ENCODE assay signal across 9 cellular contexts in genomic region chr19:16435238-16435911, GRCh38. TPM values are rescaled to one million over a fixed set of nuclear protein-coding genes. Genes with fewer than 3 reads are reported as not detected.
A peak's percentile ranks its signal among the peaks of the same experiment; 100 is the strongest.
DNase-seq lines count a peak whose midpoint lies in the region; TF ChIP-seq lines count a peak whose summit lies in the region.
"Had no signal": no experiment of that assay in that cellular context is flagged by ENCODE, and none has a peak within 500 bp of the region (broad histone marks: within the 10 kb centered on the region; RNA-seq: fewer than 3 reads in every experiment).

No MANE protein-coding gene starts in this region.

- no peaks in the 10 kb centered on the region for H3K27me3 ChIP-seq in BJ (ENCODE audit: control insufficient read depth, insufficient read depth, low read length)
- H3K27me3 ChIP-seq in SK-N-SH (ENCODE audit: insufficient read depth), result no peaks in the 10 kb centered on the region
- H3K27me3 ChIP-seq in trophoblast cell (ENCODE audit: insufficient read depth, low read length), result no peaks in the 10 kb centered on the region

- H2BK120ac ChIP-seq in trophoblast cell (ENCODE audit: insufficient read depth, low read length, poor library complexity), result no peak overlapping the region

- peaks cover 8% of the 10 kb centered on the region for H3K36me3 ChIP-seq in BJ (ENCODE audit: control insufficient read depth, insufficient read depth, low read length)
- H3K36me3 ChIP-seq in SK-N-SH (replicated peaks in 1 of 2; ENCODE audit: control insufficient read depth in 1 of 2, insufficient read depth in 2 of 2, low read length in 1 of 2), result peaks cover 8 to 49% of the 10 kb centered on the region in 2 experiments
- H3K36me3 ChIP-seq in trophoblast cell (ENCODE audit: control insufficient read depth in 1 of 2, insufficient read depth in 2 of 2, low read length in 2 of 2), result peaks cover 11 to 27% of the 10 kb centered on the region in 2 experiments

- H2AFZ ChIP-seq in SK-N-SH (ENCODE audit: low read depth), result no peak overlapping the region
- H2AFZ ChIP-seq in trophoblast cell (ENCODE audit: insufficient read depth, low read length, poor library complexity), result no peak overlapping the region

- H2BK12ac ChIP-seq in trophoblast cell (ENCODE audit: low read length), result no peak overlapping the region

- CTCF ChIA-PET in BJ (lab: Yijun Ruan, JAX) (interaction anchor here (1.4 to 2.1 kb wide), 2 partner anchors 18 to 36 kb away, joined by 4 to 5 read pairs; no protein-coding TSS in a partner anchor), SK-N-SH (lab: Yijun Ruan, JAX) (interaction anchor here (2.0 kb wide), 1 partner anchor 10 kb away, joined by 6 read pairs; no protein-coding TSS in a partner anchor)

- 0 out of 4 replicates have a peak, but pooled peaks of 1 of the 2 experiments have one; percentile 24 for TF ChIP-seq EP300 in SK-N-SH (IDR thresholded peaks at IDR 0.05; ENCODE audit: borderline replicate concordance in 1 of 2, low read depth in 1 of 2, low read length in 1 of 2)

- H3K14ac ChIP-seq in trophoblast cell (ENCODE audit: low read length), result no peak overlapping the region

- no peak for TF ChIP-seq RAD21 in SK-N-SH (IDR thresholded peaks at IDR 0.05; ENCODE audit: low read length)

- TF ChIP-seq CTCF in BJ (IDR thresholded peaks at IDR 0.05; ENCODE audit: insufficient read depth, low read depth, low read length), result no peak
- no peak for TF ChIP-seq CTCF in SK-N-SH (IDR thresholded peaks at IDR 0.05)
- TF ChIP-seq CTCF in progenitor cell of endocrine pancreas (IDR thresholded peaks at IDR 0.05; ENCODE audit: unreplicated experiment), result no peak

- H3K4me1 ChIP-seq in SK-N-SH (ENCODE audit: control insufficient read depth in 1 of 2, insufficient read depth in 2 of 2, low read depth in 1 of 2, low read length in 1 of 2), result peaks cover 4 to 6% of the 10 kb centered on the region in 2 experiments; a peak in 2 of 4 replicates
- H3K4me1 ChIP-seq in trophoblast cell (ENCODE audit: control insufficient read depth in 1 of 2, insufficient read depth in 2 of 2, low read length in 2 of 2), result peaks cover 9 to 10% of the 10 kb centered on the region in 2 experiments

- peak overlapping the region; percentile 38 for H3K4me2 ChIP-seq in SK-N-SH
- no peak overlapping the region for H3K4me2 ChIP-seq in trophoblast cell (ENCODE audit: low read length)

- no peaks in the 10 kb centered on the region for H3K27me3 Mint-ChIP-seq in progenitor cell of endocrine pancreas
- H3K27me3 Mint-ChIP-seq: activated naive CD8-positive, alpha-beta T cell treated with anti-CD3 and anti-CD28 coated beads, Interleukin-2, amount 10 ng/mL, durations not matched to agents 7 days and 5 days had no signal

- 53% methylated on average over 10 of the region's 11 CpGs for WGBS in SK-N-SH (ENCODE audit: low lambda C conversion rate)
- no CpG with 5 or more reads among the region's 11 CpGs for WGBS in trophoblast cell (ENCODE audit: extremely low coverage, insufficient coverage, insufficient read length)

- H3K4me3 Mint-ChIP-seq in progenitor cell of endocrine pancreas (ENCODE audit: low read depth), result no peak overlapping the region
- H3K4me3 Mint-ChIP-seq: activated naive CD8-positive, alpha-beta T cell treated with anti-CD3 and anti-CD28 coated beads, Interleukin-2, amount 10 ng/mL, durations not matched to agents 7 days and 5 days had no signal

- DNase-seq in BJ (ENCODE audit: low read depth) (peak; percentile 87), SK-N-SH (no peak), globus pallidus (ENCODE audit: low spot score) (peak; percentile 73), trophoblast cell (peak in 1 of 2 donors; percentile 10), NCI-H1694 treated with DMSO at 0.1 percent for 48 hours (lab: John Stamatoyannopoulos, UW) (no peak), HT-29 (ENCODE audit: low spot score) (no peak), progenitor cell of endocrine pancreas (ENCODE audit: low spot score, unreplicated experiment) (no peak), SW480 (ENCODE audit: low spot score) (no peak)
- DNase-seq: activated naive CD8-positive, alpha-beta T cell treated with anti-CD3 and anti-CD28 coated beads, Interleukin-2, amount 10 ng/mL, durations not matched to agents 7 days and 5 days had no signal

- H3K9me3 Mint-ChIP-seq in progenitor cell of endocrine pancreas (ENCODE audit: low read depth), result no peaks in the 10 kb centered on the region
- H3K9me3 Mint-ChIP-seq: activated naive CD8-positive, alpha-beta T cell treated with anti-CD3 and anti-CD28 coated beads, Interleukin-2, amount 10 ng/mL, durations not matched to agents 7 days and 5 days had no signal

- H3K4me1 Mint-ChIP-seq in progenitor cell of endocrine pancreas (ENCODE audit: low read depth), result no peaks in the 10 kb centered on the region

- H3K4ac ChIP-seq in trophoblast cell (ENCODE audit: low read depth, low read length), result no peak overlapping the region

- H3K36me3 Mint-ChIP-seq in progenitor cell of endocrine pancreas (ENCODE audit: insufficient read depth), result peaks cover 23% of the 10 kb centered on the region

- H3K79me1 ChIP-seq in trophoblast cell (ENCODE audit: low read length), result no peaks in the 10 kb centered on the region

- peaks cover 22% of the 10 kb centered on the region for H3F3A ChIP-seq in SK-N-SH (replicated peaks; ENCODE audit: insufficient read depth)

- H3K79me2 ChIP-seq in SK-N-SH (ENCODE audit: insufficient read depth), result no peaks in the 10 kb centered on the region
- H3K79me2 ChIP-seq in trophoblast cell (ENCODE audit: control insufficient read depth, insufficient read depth, low read length, poor library complexity), result no peaks in the 10 kb centered on the region

- H4K12ac ChIP-seq in trophoblast cell (ENCODE audit: low read depth, low read length), result no peak overlapping the region

- no peak overlapping the region for H3K27ac Mint-ChIP-seq in progenitor cell of endocrine pancreas
- H3K27ac Mint-ChIP-seq: activated naive CD8-positive, alpha-beta T cell treated with anti-CD3 and anti-CD28 coated beads, Interleukin-2, amount 10 ng/mL, durations not matched to agents 7 days and 5 days had no signal

- H4K8ac ChIP-seq in trophoblast cell (ENCODE audit: low read depth, low read length), result no peak overlapping the region

- no peaks in the 10 kb centered on the region for H3K9me3 ChIP-seq in SK-N-SH
- H3K9me3 ChIP-seq in trophoblast cell (ENCODE audit: insufficient read depth, low read depth, low read length), result peaks cover 1% of the 10 kb centered on the region

- H4K20me1 ChIP-seq in SK-N-SH (ENCODE audit: insufficient read depth), result peaks cover 4% of the 10 kb centered on the region; the same call in 1 of the 2 replicates

- no peak overlapping the region for H3K4me3 ChIP-seq in BJ (ENCODE audit: low read depth, low read length)
- H3K4me3 ChIP-seq in SK-N-SH (ENCODE audit: low read depth in 2 of 2, low read length in 1 of 2), result no peak overlapping the region
- no peak overlapping the region for H3K4me3 ChIP-seq in trophoblast cell (ENCODE audit: low read depth, low read length)

- no peaks in the 10 kb centered on the region for H3K9me2 ChIP-seq in SK-N-SH

- no peak overlapping the region for H2BK5ac ChIP-seq in trophoblast cell (ENCODE audit: low read depth, low read length, poor library complexity)

- H3K23ac ChIP-seq in trophoblast cell (ENCODE audit: low read length), result no peak overlapping the region

- no peak overlapping the region for H3K18ac ChIP-seq in trophoblast cell (ENCODE audit: low read length)

- POLR2A ChIA-PET in BJ (lab: Charles Lee), result no interaction called here
- POLR2A ChIA-PET in SK-N-SH (lab: Yijun Ruan, JAX), result no interaction called here

- H3K27ac ChIP-seq in SK-N-SH (ENCODE audit: low read depth in 2 of 2, low read length in 1 of 2) (peak overlapping the region; percentile 3 to 80; a peak in 2 of 4 replicates), trophoblast cell (ENCODE audit: low read depth, low read length) (peak overlapping the region; percentile 72)

- no peak overlapping the region for H4K91ac ChIP-seq in trophoblast cell (ENCODE audit: low read depth, low read length)

- H3K9ac ChIP-seq in SK-N-SH (peak overlapping the region; percentile 35; the same call in 1 of the 2 replicates), trophoblast cell (ENCODE audit: low read length) (no peak overlapping the region)

- H2AK5ac ChIP-seq in trophoblast cell (ENCODE audit: low read length), result no peak overlapping the region

TF ChIP-seq in SK-N-SH, 30 proteins besides CTCF, POLR2A, EP300 and RAD21 (continues in another document):
- TF ChIP-seq TEAD4 (IDR thresholded peaks at IDR 0.05; ENCODE audit: borderline replicate concordance, insufficient read depth), result peak; percentile 46; the same call in 1 of the 2 replicates
- no peak for TF ChIP-seq IRF3 (IDR thresholded peaks at IDR 0.05; ENCODE audit: low read depth, low read length)
- peak; percentile 86 for TF ChIP-seq TCF12 (IDR thresholded peaks at IDR 0.05)
- no peak for TF ChIP-seq RFX5 (IDR thresholded peaks at IDR 0.05; ENCODE audit: low read length)
- 0 out of 2 replicates have a peak, but pooled peaks have one; percentile 25 for TF ChIP-seq POLR2AphosphoS5 (IDR thresholded peaks at IDR 0.05; ENCODE audit: low read depth, low read length)
- TF ChIP-seq JUND (IDR thresholded peaks at IDR 0.05), result peak; percentile 50; the same call in 1 of the 2 replicates
- TF ChIP-seq MXI1 (IDR thresholded peaks at IDR 0.05; ENCODE audit: low read depth, low read length), result no peak
- no peak for TF ChIP-seq GATA2 (CRISPR knock-in tag; IDR thresholded peaks at IDR 0.05)
- TF ChIP-seq NFIC (IDR thresholded peaks at IDR 0.05; ENCODE audit: borderline replicate concordance), result peak; percentile 60

RNA-seq across cellular contexts. Expression of gene EPS15L1, which starts 36.4 kb away (rescaled TPM):
- polyA plus RNA-seq in BJ (2011; rRNA removed) (9.4 and 12.8 TPM in 2 replicates), SK-N-SH (2012; rRNA removed) (16.0 and 18.7 TPM in 2 replicates)
- 17.0 and 21.0 TPM in 2 replicates for polyA minus RNA-seq in BJ (2011; rRNA and poly(A)+ RNA removed)
- polyA plus RNA-seq in SK-N-SH (2012; cell fraction: cytosol; rRNA removed), result 12.7 and 14.8 TPM in 2 replicates
- 31.2 and 35.4 TPM in 2 replicates for polyA plus RNA-seq in SK-N-SH (2012; cell fraction: nucleus; rRNA removed)
- 18.1 and 19.9 TPM in 2 replicates for polyA plus RNA-seq in trophoblast cell (2013)
- 5.0 and 10.4 TPM in 2 replicates for total RNA-seq in HT-29 (2014; rRNA removed; shearing (Covaris generic))
- total RNA-seq in progenitor cell of endocrine pancreas, result 56.8 and 59.3 TPM in 2 replicates

Comparison
In these comparisons a context has a peak if more than half of its experiments do, and no peak if none do; other contexts are left out.
1. DNase-seq: peak in BJ (single experiment) and globus pallidus (single experiment); none in SK-N-SH (single experiment), NCI-H1694 treated with DMSO at 0.1 percent for 48 hours (single experiment), HT-29 (single experiment), progenitor cell of endocrine pancreas (single experiment) and SW480 (single experiment).